ENCODE assay signal across 9 cellular contexts in the genomic region with DNA sequence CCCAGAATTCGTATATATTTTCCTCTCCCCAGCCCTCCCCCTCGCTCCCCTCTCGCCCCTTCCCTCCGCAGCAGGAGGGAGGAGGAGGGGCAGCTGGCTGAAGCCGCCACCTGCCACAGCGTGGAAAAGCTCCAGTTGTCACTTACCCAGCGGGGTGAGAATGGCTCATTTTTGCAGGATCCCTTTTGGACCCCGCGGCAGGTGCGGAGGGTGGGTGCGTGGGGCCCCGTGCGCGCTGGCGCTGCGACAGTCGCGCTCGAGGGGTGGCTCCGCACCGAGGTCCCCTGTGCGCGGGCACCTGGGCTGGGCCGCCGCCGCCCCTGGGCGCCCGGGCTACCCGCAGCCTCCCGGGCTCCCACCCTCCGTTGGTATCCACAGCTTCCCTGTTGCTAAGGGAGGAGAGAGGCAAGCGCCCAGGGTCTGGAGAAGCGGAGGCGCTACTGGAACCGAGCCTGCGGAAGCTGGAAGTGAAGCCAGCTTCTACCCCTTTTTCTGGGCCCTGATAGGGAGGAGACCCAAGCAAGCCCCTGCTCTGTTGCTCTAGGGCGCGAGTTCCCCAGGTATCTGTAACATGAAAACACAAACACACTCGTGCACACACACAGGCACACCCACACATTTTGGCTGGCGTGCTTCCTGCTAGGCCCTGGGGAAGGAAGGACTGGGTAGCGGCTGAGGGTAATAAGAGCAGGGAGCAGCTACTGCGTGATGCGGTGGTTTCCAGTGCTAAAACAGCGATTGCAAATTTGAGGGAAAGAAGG. TPM values are rescaled to one million over a fixed set of nuclear protein-coding genes. Genes with fewer than 3 reads are reported as not detected.
DNase-seq lines count a peak whose midpoint lies in the region; ATAC-seq and TF ChIP-seq lines count a peak whose summit lies in the region.
"Had no signal": no experiment of that assay in that cellular context is flagged by ENCODE, and none has a peak within 500 bp of the region (broad histone marks: within the 10 kb centered on the region; RNA-seq: fewer than 3 reads in every experiment).

Gene ERICH3 (minus strand): TSS at position 442 of the 761 bp plus-strand sequence. CDS start 273 bp downstream, at position 169.

- 4% methylated on average over 43 of the region's 44 CpGs for WGBS in urinary bladder

- H3K27ac ChIP-seq in urinary bladder (ENCODE audit: low read depth), result no peak within 1 kb of the TSS

- H3K4me1 ChIP-seq in urinary bladder (ENCODE audit: insufficient read depth), result no peaks in the 10 kb centered on the region

- H3K36me3 Mint-ChIP-seq in CD14-positive monocyte, result no peaks in the 10 kb centered on the region

- H3K36me3 ChIP-seq in urinary bladder (ENCODE audit: insufficient read depth), result no peaks in the 10 kb centered on the region

- H3K4me3 Mint-ChIP-seq in CD14-positive monocyte, result peak within 1 kb of the TSS in 1 of 2 donors; percentile 80

- ATAC-seq in GM18511 (IDR thresholded peaks at IDR 0.05; ENCODE audit: unreplicated experiment) (peak; percentile 64), HG02884 (IDR thresholded peaks at IDR 0.05; ENCODE audit: unreplicated experiment) (peak; percentile 44), left lobe of liver (peak; percentile 19)

- DNase-seq in anterior cingulate cortex (lab: John Stamatoyannopoulos, UW) (peak in 48 of 58 donors; percentile 12 to 85 (median 50)), left lobe of liver (ENCODE audit: low spot score) (no peak), CD14-positive monocyte (ENCODE audit: low spot score) (no peak), HPDE6-E6E7 (ENCODE audit: extremely low spot score) (no peak)
- DNase-seq in activated naive CD4-positive, alpha-beta T cell treated with anti-CD3 and anti-CD28 coated beads, Interleukin-2, amount 50 U/mL, for 16 hours, result no peak

- H3K27ac Mint-ChIP-seq in CD14-positive monocyte, result no peak within 1 kb of the TSS

- TF ChIP-seq CTCF in CD14-positive monocyte (IDR thresholded peaks at IDR 0.05), result no peak

- peaks cover 6 to 13% (median 9%) of the 10 kb centered on the region in 7 donors for H3K9me3 Mint-ChIP-seq in CD14-positive monocyte

- peak within 1 kb of the TSS; percentile 17 for H3K4me3 ChIP-seq in urinary bladder (ENCODE audit: low read depth, low read length)
- H3K4me3 ChIP-seq: lung had no signal

- intact Hi-C loops in CD14-positive monocyte (cut with micrococcal nuclease), result no loop called here

- peaks cover 16 to 20% (median 16%) of the 10 kb centered on the region in 3 donors for H3K27me3 Mint-ChIP-seq in CD14-positive monocyte (ENCODE audit: low read depth in 3 of 3)

- H3K4me1 Mint-ChIP-seq in CD14-positive monocyte, result peaks cover 8% of the 10 kb centered on the region

RNA-seq across cellular contexts. Expression of gene ERICH3, which starts in this region (rescaled TPM):
- total RNA-seq in left lobe of liver (0.15 TPM), urinary bladder (0.79 TPM)
- polyA plus RNA-seq in urinary bladder (0.11 TPM), CD14-positive monocyte (not detected)

Comparison
In these comparisons a context has a peak if more than half of its experiments do, and no peak if none do; other contexts are left out.
1. Peak in ATAC-seq in left lobe of liver; RNA of the gene not detected or under 1 TPM.
2. DNase-seq: peak in anterior cingulate cortex (48 of 58); none in left lobe of liver (single experiment), CD14-positive monocyte (single experiment), HPDE6-E6E7 (single experiment) and activated naive CD4-positive, alpha-beta T cell treated with anti-CD3 and anti-CD28 coated beads, Interleukin-2, amount 50 U/mL, for 16 hours (single experiment).
3. Peak in every context shown above with its lines, with median percentiles within 50 percentile points of each other: ATAC-seq.